Comparison of ENCODE assay signal across 22 cellular contexts in genomic region chr5:9524941-9525340, GRCh38. TPM values are rescaled to one million over a fixed set of nuclear protein-coding genes. Genes with fewer than 3 reads are reported as not detected.
"Had no signal": no experiment of that assay in that cellular context is flagged by ENCODE, and none has a peak within 500 bp of the region (broad histone marks: within the 10 kb centered on the region; RNA-seq: fewer than 3 reads in every experiment).

No MANE protein-coding gene starts in this region.

- H3K4me3 ChIP-seq: SJCRH30 had no signal

- DNase-seq: activated CD4-positive, alpha-beta memory T cell treated with anti-CD3 and anti-CD28 coated beads for 36 hours; activated CD4-positive, alpha-beta T cell treated with anti-CD3 and anti-CD28 coated beads, Interleukin-2, amount 10 ng/mL, durations not matched to agents 7 days and 5 days; activated CD4-positive, CD25-positive, alpha-beta regulatory T cell; activated CD8-positive, alpha-beta memory T cell treated with anti-CD3 and anti-CD28 coated beads for 24 hours; activated gamma-delta T cell; activated naive CD4-positive, alpha-beta T cell treated with anti-CD3 and anti-CD28 coated beads for 36 hours; activated T-cell treated with anti-CD3 and anti-CD28 coated beads, Interleukin-2, amount 50 U/mL, for 4 hours; amygdala; NCI-H1092; NCI-H1417; NCI-H1694; NCI-H2081; NCI-H446 treated with DMSO at 0.1 percent for 48 hours; NCI-H526 treated with DMSO at 0.1 percent for 48 hours; RPMI8226; SJCRH30; SK-N-SH; T-helper 1 cell had no signal

- ATAC-seq: activated T-cell treated with anti-CD3 and anti-CD28 coated beads, Interleukin-2, amount 50 U/mL, for 4 hours; Panc1 had no signal

- H3K9me3 ChIP-seq: SJCRH30, SK-N-SH had no signal

- H3K27ac ChIP-seq: KMS-11, SJCRH30, VCaP had no signal

- H3K4me1 ChIP-seq: SJCRH30 had no signal

- H3K36me3 ChIP-seq: SJCRH30 had no signal

- H3K27me3 ChIP-seq: SJCRH30 had no signal

RNA-seq across cellular contexts. Expression of gene SEMA5A, which starts 20.9 kb away (rescaled TPM):
- total RNA-seq: activated naive CD4-positive, alpha-beta T cell treated with anti-CD3 and anti-CD28 coated beads for 36 hours; OCI-LY7; SJCRH30 had no signal
